26 cellular contexts compared by ENCODE assay signal in genomic region chr2:3873899-3874298, GRCh38.
DNase-seq lines count a peak whose midpoint lies in the region; ATAC-seq, FAIRE-seq and TF ChIP-seq lines count a peak whose summit lies in the region.
"Had no signal": no experiment of that assay in that cellular context is flagged by ENCODE, and none has a peak within 500 bp of the region (broad histone marks: within the 10 kb centered on the region; RNA-seq: fewer than 3 reads in every experiment).

No MANE protein-coding gene starts in this region.

- RAD21 ChIA-PET in GM12878 (lab: Charles Lee; ENCODE audit: unreplicated experiment): no interaction called here

- TF ChIP-seq EP300 in HepG2 (IDR thresholded peaks at IDR 0.05; ENCODE audit: low read depth in 2 of 2, low read length in 2 of 2) (no peak), HepG2 (CRISPR knock-in tag; IDR thresholded peaks at IDR 0.05; ENCODE audit: borderline replicate concordance) (no peak), GM12878 (IDR thresholded peaks at IDR 0.05; ENCODE audit: borderline replicate concordance in 1 of 2, control insufficient read depth in 1 of 2, low read depth in 2 of 2, low read length in 2 of 2) (no peak)

- ATAC-seq in HepG2: no peak
- ATAC-seq in right lobe of liver: no peak
- ATAC-seq in GM12878: no peak
- ATAC-seq in left colon: no peak
- no peak for ATAC-seq in activated T-helper 17 cell treated with anti-CD3 and anti-CD28 coated beads, Interleukin-2, amount 50 U/mL, for 72 hours (replicated peaks)

- H3K56ac ChIP-seq in mesendoderm (ENCODE audit: low read length): no peak overlapping the region

- DNase-seq in HepG2 (ENCODE audit: low spot score) (no peak), right lobe of liver (no peak), GM12878 (ENCODE audit: low read depth, low spot score) (no peak), endodermal cell (no peak), mesendoderm (no peak), left colon (no peak)
- DNase-seq in activated naive CD4-positive, alpha-beta T cell treated with anti-CD3 and anti-CD28 coated beads for 36 hours: no peak
- DNase-seq: ACHN; BE2C; C1 segment of cervical spinal cord; CD4-positive, alpha-beta memory T cell; CD4-positive, CD25-positive, alpha-beta regulatory T cell; CD8-positive, alpha-beta memory T cell; COR-L47; DMS 273 treated with DMSO at 0.1 percent for 48 hours; DMS153; DMS79; DND-41; EL; GDM1 had no signal

- peaks cover 3% of the 10 kb centered on the region for H3K36me3 Mint-ChIP-seq in endodermal cell (ENCODE audit: low read depth)
- H3K36me3 Mint-ChIP-seq in activated naive CD4-positive, alpha-beta T cell treated with anti-CD3 and anti-CD28 coated beads for 36 hours (ENCODE audit: low read depth): no peaks in the 10 kb centered on the region
- no peaks in the 10 kb centered on the region for H3K36me3 Mint-ChIP-seq in activated T-helper 17 cell treated with anti-CD3 and anti-CD28 coated beads, Interleukin-2, amount 50 U/mL, for 72 hours (ENCODE audit: low read depth)
- H3K36me3 Mint-ChIP-seq: CD14-positive monocyte; CD4-positive, alpha-beta memory T cell; CD4-positive, CD25-positive, alpha-beta regulatory T cell; CD8-positive, alpha-beta memory T cell had no signal

- no peak for TF ChIP-seq RAD21 in HepG2 (CRISPR knock-in tag; IDR thresholded peaks at IDR 0.05)
- no peak for TF ChIP-seq RAD21 in GM12878 (IDR thresholded peaks at IDR 0.05; ENCODE audit: insufficient read depth, low read depth, low read length)

- SMC1A ChIA-PET in GM12878 (lab: Charles Lee; ENCODE audit: uncharacterized antibody, unreplicated experiment): no interaction called here

- peaks cover 26% of the 10 kb centered on the region for H3K9me3 Mint-ChIP-seq in endodermal cell
- H3K9me3 Mint-ChIP-seq in activated naive CD4-positive, alpha-beta T cell treated with anti-CD3 and anti-CD28 coated beads for 36 hours: no peaks in the 10 kb centered on the region
- H3K9me3 Mint-ChIP-seq in activated T-helper 17 cell treated with anti-CD3 and anti-CD28 coated beads, Interleukin-2, amount 50 U/mL, for 72 hours: peaks cover 2% of the 10 kb centered on the region
- H3K9me3 Mint-ChIP-seq: CD4-positive, alpha-beta memory T cell; CD4-positive, CD25-positive, alpha-beta regulatory T cell had no signal

- peaks cover 18% of the 10 kb centered on the region for H3K4me1 Mint-ChIP-seq in endodermal cell
- no peaks in the 10 kb centered on the region for H3K4me1 Mint-ChIP-seq in activated naive CD4-positive, alpha-beta T cell treated with anti-CD3 and anti-CD28 coated beads for 36 hours (ENCODE audit: low read depth)
- H3K4me1 Mint-ChIP-seq in activated T-helper 17 cell treated with anti-CD3 and anti-CD28 coated beads, Interleukin-2, amount 50 U/mL, for 72 hours: no peaks in the 10 kb centered on the region
- H3K4me1 Mint-ChIP-seq: CD14-positive monocyte; CD4-positive, CD25-positive, alpha-beta regulatory T cell; CD8-positive, alpha-beta memory T cell had no signal

- H3K4me2 ChIP-seq in HepG2 (ENCODE audit: low read depth, low read length) (no peak overlapping the region), GM12878 (ENCODE audit: control insufficient read depth, insufficient read depth) (no peak overlapping the region), mesendoderm (ENCODE audit: low read length) (no peak overlapping the region)
- H3K4me2 ChIP-seq: BLaER1 had no signal

- no peak overlapping the region for H2BK120ac ChIP-seq in mesendoderm (ENCODE audit: low read depth, low read length)

- no peak overlapping the region for H3K18ac ChIP-seq in mesendoderm (ENCODE audit: low read length)

- no peak overlapping the region for H4K5ac ChIP-seq in mesendoderm (ENCODE audit: low read length)

- H2BK5ac ChIP-seq in mesendoderm (ENCODE audit: low read length): no peak overlapping the region

- H2BK15ac ChIP-seq in mesendoderm (replicated peaks; ENCODE audit: low read depth): no peak overlapping the region

- H3K36me3 ChIP-seq in HepG2 (replicated peaks in 1 of 2; ENCODE audit: control insufficient read depth in 1 of 2, insufficient read depth in 2 of 2, low read length in 2 of 2) (no peaks in the 10 kb centered on the region), right lobe of liver (no peaks in the 10 kb centered on the region), GM12878 (ENCODE audit: control insufficient read depth in 2 of 2, insufficient read depth in 2 of 2, low read length in 1 of 2) (no peaks in the 10 kb centered on the region), endodermal cell (ENCODE audit: control insufficient read depth, insufficient read depth, low read length) (no peaks in the 10 kb centered on the region), mesendoderm (ENCODE audit: control insufficient read depth, insufficient read depth, low read length) (no peaks in the 10 kb centered on the region)
- H3K36me3 ChIP-seq: BE2C, BLaER1 had no signal

- CTCF ChIA-PET in HepG2 (lab: Yijun Ruan, JAX; ENCODE audit: low intra/inter-chr PET ratio, low total read pairs) (no interaction called here), GM12878 (lab: Yijun Ruan, JAX) (interaction anchor here (0.8 kb wide), 1 partner anchor 19 kb away, joined by 3 read pairs; no protein-coding TSS in a partner anchor)
- CTCF ChIA-PET in activated naive CD4-positive, alpha-beta T cell treated with anti-CD3 and anti-CD28 coated beads for 36 hours (lab: Charles Lee): no interaction called here

- H3K79me2 ChIP-seq in HepG2 (ENCODE audit: insufficient read depth, low read length): no peaks in the 10 kb centered on the region
- H3K79me2 ChIP-seq in GM12878 (ENCODE audit: control insufficient read depth, insufficient read depth, low read length): no peaks in the 10 kb centered on the region
- no peaks in the 10 kb centered on the region for H3K79me2 ChIP-seq in mesendoderm (ENCODE audit: control insufficient read depth, insufficient read depth, low read length)

- no peaks in the 10 kb centered on the region for H3K27me3 Mint-ChIP-seq in endodermal cell (ENCODE audit: insufficient read depth)
- H3K27me3 Mint-ChIP-seq in activated naive CD4-positive, alpha-beta T cell treated with anti-CD3 and anti-CD28 coated beads for 36 hours (ENCODE audit: low read depth): no peaks in the 10 kb centered on the region
- H3K27me3 Mint-ChIP-seq in activated T-helper 17 cell treated with anti-CD3 and anti-CD28 coated beads, Interleukin-2, amount 50 U/mL, for 72 hours: no peaks in the 10 kb centered on the region
- H3K27me3 Mint-ChIP-seq: CD8-positive, alpha-beta memory T cell had no signal

- no peak overlapping the region for H3K4me3 Mint-ChIP-seq in endodermal cell
- no peak overlapping the region for H3K4me3 Mint-ChIP-seq in activated naive CD4-positive, alpha-beta T cell treated with anti-CD3 and anti-CD28 coated beads for 36 hours
- H3K4me3 Mint-ChIP-seq in activated T-helper 17 cell treated with anti-CD3 and anti-CD28 coated beads, Interleukin-2, amount 50 U/mL, for 72 hours: no peak overlapping the region
- H3K4me3 Mint-ChIP-seq: CD14-positive monocyte; CD4-positive, alpha-beta memory T cell; CD4-positive, CD25-positive, alpha-beta regulatory T cell; CD8-positive, alpha-beta memory T cell had no signal

- H3K4me1 ChIP-seq in HepG2 (ENCODE audit: insufficient read depth, low read length) (no peaks in the 10 kb centered on the region), right lobe of liver (no peaks in the 10 kb centered on the region), GM12878 (ENCODE audit: control insufficient read depth, insufficient read depth, low read length) (no peaks in the 10 kb centered on the region), endodermal cell (ENCODE audit: control insufficient read depth, insufficient read depth, low read length) (peaks cover 15% of the 10 kb centered on the region), mesendoderm (ENCODE audit: control insufficient read depth, low read depth, low read length) (no peaks in the 10 kb centered on the region)
- H3K4me1 ChIP-seq: BE2C, BLaER1 had no signal

- in situ Hi-C loops in HepG2 (cut with HindIII; ENCODE audit: extremely low pct_ligation_motif_present, low pct_unique_long_range_greater_than_20kb) (no loop called here), GM12878 (cut with MboI) (no loop called here)

- H3K9ac ChIP-seq in HepG2 (ENCODE audit: insufficient read depth, low read depth, low read length): no peak overlapping the region
- H3K9ac ChIP-seq in GM12878 (ENCODE audit: control insufficient read depth, insufficient read depth, low read length): no peak overlapping the region
- peak overlapping the region; percentile 23 for H3K9ac ChIP-seq in endodermal cell (ENCODE audit: extremely low read depth, low read length, poor library complexity, severe bottlenecking)
- H3K9ac ChIP-seq in mesendoderm (ENCODE audit: low read length): no peak overlapping the region
- H3K9ac ChIP-seq: BLaER1 had no signal

- no peak overlapping the region for H2AK5ac ChIP-seq in mesendoderm (ENCODE audit: low read length)

- POLR2A ChIA-PET in HepG2 (lab: Yijun Ruan, JAX) (no interaction called here), GM12878 (lab: Charles Lee) (no interaction called here)

- H4K8ac ChIP-seq in mesendoderm (ENCODE audit: low read depth, low read length): no peak overlapping the region

- peaks cover 2 to 15% of the 10 kb centered on the region in 2 experiments; a peak in 2 of 5 replicates for H3K27me3 ChIP-seq in HepG2 (ENCODE audit: control insufficient read depth in 1 of 2, insufficient read depth in 2 of 2, low read length in 2 of 2)
- H3K27me3 ChIP-seq in right lobe of liver: no peaks in the 10 kb centered on the region
- H3K27me3 ChIP-seq in GM12878 (replicated peaks in 1 of 2; ENCODE audit: control insufficient read depth in 2 of 2, insufficient read depth in 2 of 2, low read length in 1 of 2): no peaks in the 10 kb centered on the region; a peak in 1 of 4 replicates
- H3K27me3 ChIP-seq in endodermal cell (ENCODE audit: control insufficient read depth, insufficient read depth, low read length, poor library complexity, severe bottlenecking): no peaks in the 10 kb centered on the region
- no peaks in the 10 kb centered on the region for H3K27me3 ChIP-seq in mesendoderm (ENCODE audit: insufficient read depth, low read length, poor library complexity)
- H3K27me3 ChIP-seq: BLaER1 had no signal

- H2AFZ ChIP-seq in HepG2 (ENCODE audit: low read length): no peak overlapping the region
- H2AFZ ChIP-seq in GM12878 (ENCODE audit: control insufficient read depth, low read depth, low read length): no peak overlapping the region

- H4K20me1 ChIP-seq in HepG2 (ENCODE audit: insufficient read depth, low read length) (no peaks in the 10 kb centered on the region), GM12878 (ENCODE audit: control insufficient read depth, insufficient read depth) (no peaks in the 10 kb centered on the region)
- H4K20me1 ChIP-seq: BLaER1 had no signal

- FAIRE-seq in HepG2 (lab: Jason Lieb, UNC) (no peak), GM12878 (lab: Jason Lieb, UNC) (peak; percentile 31)
- FAIRE-seq: GM12891, GM19239 had no signal

- H3K9me3 ChIP-seq in HepG2 (ENCODE audit: low read length) (no peaks in the 10 kb centered on the region), right lobe of liver (no peaks in the 10 kb centered on the region), GM12878 (replicated peaks; ENCODE audit: control insufficient read depth, insufficient read depth, low read length) (no peaks in the 10 kb centered on the region), endodermal cell (ENCODE audit: control insufficient read depth, low read length) (peaks cover 20% of the 10 kb centered on the region)
- H3K9me3 ChIP-seq: BE2C, BLaER1 had no signal

- TF ChIP-seq POLR2A in HepG2 (IDR thresholded peaks at IDR 0.05; ENCODE audit: insufficient read depth in 1 of 2, low read depth in 2 of 2, low read length in 2 of 2) (no peak), right lobe of liver (IDR thresholded peaks at IDR 0.05) (no peak), GM12878 (IDR thresholded peaks at IDR 0.05; ENCODE audit: low read depth, low read length) (no peak)

- peak overlapping the region; percentile 83 for H3K27ac Mint-ChIP-seq in endodermal cell
- no peak overlapping the region for H3K27ac Mint-ChIP-seq in activated naive CD4-positive, alpha-beta T cell treated with anti-CD3 and anti-CD28 coated beads for 36 hours
- H3K27ac Mint-ChIP-seq in activated T-helper 17 cell treated with anti-CD3 and anti-CD28 coated beads, Interleukin-2, amount 50 U/mL, for 72 hours: no peak overlapping the region
- H3K27ac Mint-ChIP-seq: CD14-positive monocyte; CD4-positive, alpha-beta memory T cell; CD4-positive, CD25-positive, alpha-beta regulatory T cell; CD8-positive, alpha-beta memory T cell had no signal

- intact Hi-C loops in HepG2 (cut with micrococcal nuclease; ENCODE audit: unreplicated experiment): no loop called here
- intact Hi-C loops in right lobe of liver (cut with DNase I): no loop called here
- intact Hi-C loops in GM12878 (cut with micrococcal nuclease; ENCODE audit: unreplicated experiment): no loop called here
- intact Hi-C loops in activated naive CD4-positive, alpha-beta T cell treated with anti-CD3 and anti-CD28 coated beads for 36 hours (cut with micrococcal nuclease): no loop called here
- intact Hi-C loops in left colon (cut with DNase I, micrococcal nuclease): no loop called here

- H3K79me1 ChIP-seq in mesendoderm (ENCODE audit: low read length): no peaks in the 10 kb centered on the region

- BruUV-seq in HepG2 (replicated peaks; lab: Mats Ljungman, UMichigan): no TSS peak
- no TSS peak for BruUV-seq in GM12878 (replicated peaks; lab: Mats Ljungman, UMichigan)

- WGBS in HepG2 (ENCODE audit: low lambda C conversion rate): 31% methylated on average over 2 of the region's 2 CpGs
- WGBS in right lobe of liver (ENCODE audit: insufficient coverage, low coverage, low lambda C conversion rate, missing lambda C conversion rate): 64% methylated on average over 2 of the region's 2 CpGs
- 36% methylated on average over 2 of the region's 2 CpGs for WGBS in GM12878 (ENCODE audit: insufficient coverage, insufficient replicate concordance, low lambda C conversion rate, missing lambda C conversion rate)
- WGBS in endodermal cell (ENCODE audit: insufficient coverage in 1 of 2, insufficient read length in 1 of 2), 2 experiments: 92 to 100% methylated on average over 1 to 2 of the region's 2 CpGs
- WGBS in mesendoderm (ENCODE audit: extremely low coverage, insufficient coverage, low lambda C conversion rate): no CpG with 5 or more reads among the region's 2 CpGs

- no peak overlapping the region for H3K23ac ChIP-seq in mesendoderm (ENCODE audit: low read length)

- H3K4me3 ChIP-seq in HepG2 (replicated peaks in 1 of 3; ENCODE audit: insufficient read depth in 1 of 3, low read depth in 2 of 3, low read length in 3 of 3): no peak overlapping the region
- H3K4me3 ChIP-seq in right lobe of liver: no peak overlapping the region
- H3K4me3 ChIP-seq in GM12878: no peak overlapping the region
- peak overlapping the region; percentile 25 for H3K4me3 ChIP-seq in endodermal cell (ENCODE audit: low read length)
- no peak overlapping the region for H3K4me3 ChIP-seq in mesendoderm (ENCODE audit: low read length)
- H3K4me3 ChIP-seq: BLaER1 had no signal

- H3K4ac ChIP-seq in mesendoderm (ENCODE audit: low read depth, low read length): no peak overlapping the region

- no peak overlapping the region for H3K27ac ChIP-seq in HepG2 (ENCODE audit: extremely low read length, insufficient read depth, low read length)
- H3K27ac ChIP-seq in right lobe of liver: no peak overlapping the region
- no peak overlapping the region for H3K27ac ChIP-seq in GM12878 (ENCODE audit: control insufficient read depth, insufficient read depth)
- no peak overlapping the region for H3K27ac ChIP-seq in endodermal cell (ENCODE audit: low read depth, low read length)
- peak overlapping the region; percentile 17 for H3K27ac ChIP-seq in mesendoderm (ENCODE audit: low read depth, low read length)
- H3K27ac ChIP-seq: 22Rv1, BLaER1 had no signal

- no peak for TF ChIP-seq CTCF in HepG2 (CRISPR knock-in tag; IDR thresholded peaks at IDR 0.05)
- TF ChIP-seq CTCF in right lobe of liver (IDR thresholded peaks at IDR 0.05): no peak
- TF ChIP-seq CTCF in GM12878 (IDR thresholded peaks at IDR 0.05 in 2 of 3, conservative IDR thresholded peaks at IDR 0.05 in 1 of 3; ENCODE audit: control insufficient read depth in 2 of 3, extremely low read depth in 1 of 3, insufficient read depth in 1 of 3, low read depth in 3 of 3, low read length in 3 of 3): no peak
- TF ChIP-seq CTCF in endodermal cell (conservative IDR thresholded peaks at IDR 0.05): no peak
